In the genomic region with DNA sequence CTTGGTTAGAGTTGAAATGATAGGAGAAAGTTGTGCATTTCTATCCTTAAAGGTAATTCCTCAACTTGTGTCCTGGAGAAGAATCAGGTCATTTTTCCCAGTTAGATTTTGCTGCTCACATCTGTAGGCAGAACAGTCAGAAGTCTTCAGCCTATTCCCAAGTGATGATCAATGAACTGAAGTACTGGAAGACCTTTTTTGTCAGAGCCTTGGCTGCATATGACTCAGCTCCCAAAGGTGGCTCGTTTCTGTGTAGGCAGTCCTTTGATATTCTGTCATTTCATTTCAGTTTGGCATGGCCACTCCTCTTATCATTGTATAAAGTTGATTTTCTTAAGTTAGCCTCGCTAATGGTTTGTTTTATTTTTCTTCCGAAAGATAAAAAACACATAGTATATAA, we compare ENCODE assay signal across 9 cellular contexts.
DNase-seq lines count a peak whose midpoint lies in the region; ATAC-seq and TF ChIP-seq lines count a peak whose summit lies in the region.
"Had no signal": no experiment of that assay in that cellular context is flagged by ENCODE, and none has a peak within 500 bp of the region (broad histone marks: within the 10 kb centered on the region; RNA-seq: fewer than 3 reads in every experiment).

No MANE protein-coding gene starts in this region.

- peaks cover 70 to 94% (median 82%) of the 10 kb centered on the region in 4 donors for H3K4me1 Mint-ChIP-seq in CD4-positive, alpha-beta memory T cell

- in situ Hi-C loops in GM13976 (cut with MboI; ENCODE audit: low sequenced_read_pairs, unreplicated experiment) = loop anchor here (25.0 kb wide), 1 partner anchor 392 kb away; no protein-coding TSS in a partner anchor

- peak overlapping the region; percentile 88 to 97 (median 94) for H3K27ac Mint-ChIP-seq in CD4-positive, alpha-beta memory T cell
- H3K27ac Mint-ChIP-seq: GM23338 had no signal

- peaks cover 92% of the 10 kb centered on the region for H3K4me1 ChIP-seq in CD4-positive, alpha-beta memory T cell (ENCODE audit: insufficient read depth, low read length)
- H3K4me1 ChIP-seq in Karpas-422 (ENCODE audit: low read length) = peaks cover 99% of the 10 kb centered on the region
- peaks cover 14% of the 10 kb centered on the region for H3K4me1 ChIP-seq in colonic mucosa
- peaks cover 3% of the 10 kb centered on the region for H3K4me1 ChIP-seq in prostate gland (replicated peaks)

- H3K9me2 ChIP-seq in Karpas-422 (replicated peaks; ENCODE audit: insufficient read depth, low read length) = no peaks in the 10 kb centered on the region

- ATAC-seq in GM21423 (IDR thresholded peaks at IDR 0.05; ENCODE audit: unreplicated experiment) = no peak
- no peak for ATAC-seq in HG02571 (IDR thresholded peaks at IDR 0.05; ENCODE audit: unreplicated experiment)
- ATAC-seq in HG02870 (IDR thresholded peaks at IDR 0.05; ENCODE audit: unreplicated experiment) = no peak
- ATAC-seq: GM23338 had no signal

- H3K79me2 ChIP-seq in Karpas-422 (ENCODE audit: low read length) = peaks cover 79% of the 10 kb centered on the region

- intact Hi-C loops in CD4-positive, alpha-beta memory T cell (cut with micrococcal nuclease) = loop anchor here (5.0 to 10.0 kb wide), 4 partner anchors 122 to 389 kb away; a partner anchor contains a TSS
- intact Hi-C loops in colonic mucosa (cut with DNase I) = no loop called here
- intact Hi-C loops in prostate gland (cut with DNase I) = no loop called here

- CTCF ChIA-PET in CD4-positive, alpha-beta memory T cell (lab: Charles Lee; ENCODE audit: partially characterized antibody) = interaction anchor here (2.0 kb wide), 1 partner anchor 14 kb away, joined by 9 read pairs; no protein-coding TSS in a partner anchor

- H3K9me3 Mint-ChIP-seq in CD4-positive, alpha-beta memory T cell = peaks cover 0 to 2% (median 0%) of the 10 kb centered on the region in 8 donors
- H3K9me3 Mint-ChIP-seq: GM23338 had no signal

- H3K9ac ChIP-seq in Karpas-422 (ENCODE audit: low read length) = peak overlapping the region; percentile 64
- H3K9ac ChIP-seq in colonic mucosa (ENCODE audit: low read depth in 2 of 2, low read length in 2 of 2) = no peak overlapping the region

- DNase-seq in CD4-positive, alpha-beta memory T cell = peak in 1 of 5 donors; percentile 73
- peak; percentile 64 for DNase-seq in Karpas-422
- no peak for DNase-seq in colonic mucosa
- no peak for DNase-seq in prostate gland (ENCODE audit: low spot score)
- DNase-seq in GM13976 (ENCODE audit: low spot score) = no peak

- TF ChIP-seq CTCF in colonic mucosa (IDR thresholded peaks at IDR 0.05) (no peak), prostate gland (IDR thresholded peaks at IDR 0.05) (no peak), GM13976 (IDR thresholded peaks at IDR 0.05; ENCODE audit: borderline replicate concordance, control extremely low read depth, extremely low read depth, insufficient read depth, missing control alignments) (no peak)

- POLR2A ChIA-PET in CD4-positive, alpha-beta memory T cell (lab: Charles Lee; ENCODE audit: partially characterized antibody) = interaction anchor here (0.9 to 7.0 kb wide), 8 partner anchors 12 to 122 kb away, joined by 3 to 277 read pairs (median 4); a partner anchor contains a TSS

- peaks cover 24 to 57% of the 10 kb centered on the region in 2 donors for H3K36me3 Mint-ChIP-seq in CD4-positive, alpha-beta memory T cell

- peaks cover 7% of the 10 kb centered on the region for H3K36me3 ChIP-seq in CD4-positive, alpha-beta memory T cell (ENCODE audit: insufficient read depth, low read length)
- peaks cover 13% of the 10 kb centered on the region for H3K36me3 ChIP-seq in Karpas-422 (ENCODE audit: insufficient read depth, low read length)
- H3K36me3 ChIP-seq in colonic mucosa = no peaks in the 10 kb centered on the region
- no peaks in the 10 kb centered on the region for H3K36me3 ChIP-seq in prostate gland

- H2AFZ ChIP-seq in Karpas-422 (ENCODE audit: low read length) = no peak overlapping the region
- H2AFZ ChIP-seq: GM23338 had no signal

- no peaks in the 10 kb centered on the region for H3K27me3 ChIP-seq in CD4-positive, alpha-beta memory T cell (ENCODE audit: insufficient read depth, low read length)
- H3K27me3 ChIP-seq in Karpas-422 (ENCODE audit: low read length) (no peaks in the 10 kb centered on the region), colonic mucosa (no peaks in the 10 kb centered on the region), prostate gland (replicated peaks; ENCODE audit: insufficient read depth) (no peaks in the 10 kb centered on the region)

- TF ChIP-seq POLR2A in prostate gland (IDR thresholded peaks at IDR 0.05) = no peak

- H3K27ac ChIP-seq in CD4-positive, alpha-beta memory T cell (ENCODE audit: low read depth, low read length) = peak overlapping the region; percentile 56
- H3K27ac ChIP-seq in Karpas-422 (ENCODE audit: low read length) (peak overlapping the region; percentile 95), colonic mucosa (peak overlapping the region; percentile 74), prostate gland (peak overlapping the region; percentile 28 to 57)

- H3K4me2 ChIP-seq in Karpas-422 (ENCODE audit: low read depth, low read length, poor library complexity, severe bottlenecking) = peak overlapping the region; percentile 70
- H3K4me2 ChIP-seq: GM23338 had no signal

- H3K4me3 ChIP-seq in CD4-positive, alpha-beta memory T cell (ENCODE audit: low read length in 2 of 2) = peak overlapping the region in 1 of 2 donors; percentile 32
- peak overlapping the region; percentile 43 for H3K4me3 ChIP-seq in Karpas-422 (ENCODE audit: low read length)
- no peak overlapping the region for H3K4me3 ChIP-seq in colonic mucosa
- H3K4me3 ChIP-seq in prostate gland = no peak overlapping the region
- H3K4me3 ChIP-seq: GM23338 had no signal

- no peaks in the 10 kb centered on the region for H4K20me1 ChIP-seq in Karpas-422 (ENCODE audit: insufficient read depth, low read depth, low read length)

- WGBS in prostate gland = 61% methylated on average over 3 of the region's 3 CpGs

- peak overlapping the region; percentile 59 to 86 (median 76) for H3K4me3 Mint-ChIP-seq in CD4-positive, alpha-beta memory T cell
- H3K4me3 Mint-ChIP-seq: GM23338 had no signal

- H3K27me3 Mint-ChIP-seq in CD4-positive, alpha-beta memory T cell = no peaks in the 10 kb centered on the region

- no peaks in the 10 kb centered on the region for H3K9me3 ChIP-seq in CD4-positive, alpha-beta memory T cell (ENCODE audit: control insufficient read depth in 1 of 2, low read length in 2 of 2)
- no peaks in the 10 kb centered on the region for H3K9me3 ChIP-seq in Karpas-422 (ENCODE audit: low read length)
- no peaks in the 10 kb centered on the region for H3K9me3 ChIP-seq in colonic mucosa
- no peaks in the 10 kb centered on the region for H3K9me3 ChIP-seq in prostate gland

Comparison
In these comparisons a context has a peak if more than half of its experiments do, and no peak if none do; other contexts are left out.
1. H3K27ac ChIP-seq: peak in every context shown above with its lines; median percentile 95 in Karpas-422; 74 in colonic mucosa; 56 in CD4-positive, alpha-beta memory T cell; 42 in prostate gland.